In genomic region chr4:81789741-81790402, GRCh38 we compare ENCODE assay signal across 1 cellular context.
TF ChIP-seq lines count a peak whose summit lies in the region.

No MANE protein-coding gene starts in this region.

TF ChIP-seq in K562, 482 proteins besides CTCF, POLR2A, EP300 and RAD21:
- TF ChIP-seq THRA (IDR thresholded peaks at IDR 0.05), result 0 out of 2 replicates have a peak, but pooled peaks have one; percentile 29
- TF ChIP-seq ZNF830 (CRISPR knock-in tag; IDR thresholded peaks at IDR 0.05), result no peak
- TF ChIP-seq, protein P1, sequence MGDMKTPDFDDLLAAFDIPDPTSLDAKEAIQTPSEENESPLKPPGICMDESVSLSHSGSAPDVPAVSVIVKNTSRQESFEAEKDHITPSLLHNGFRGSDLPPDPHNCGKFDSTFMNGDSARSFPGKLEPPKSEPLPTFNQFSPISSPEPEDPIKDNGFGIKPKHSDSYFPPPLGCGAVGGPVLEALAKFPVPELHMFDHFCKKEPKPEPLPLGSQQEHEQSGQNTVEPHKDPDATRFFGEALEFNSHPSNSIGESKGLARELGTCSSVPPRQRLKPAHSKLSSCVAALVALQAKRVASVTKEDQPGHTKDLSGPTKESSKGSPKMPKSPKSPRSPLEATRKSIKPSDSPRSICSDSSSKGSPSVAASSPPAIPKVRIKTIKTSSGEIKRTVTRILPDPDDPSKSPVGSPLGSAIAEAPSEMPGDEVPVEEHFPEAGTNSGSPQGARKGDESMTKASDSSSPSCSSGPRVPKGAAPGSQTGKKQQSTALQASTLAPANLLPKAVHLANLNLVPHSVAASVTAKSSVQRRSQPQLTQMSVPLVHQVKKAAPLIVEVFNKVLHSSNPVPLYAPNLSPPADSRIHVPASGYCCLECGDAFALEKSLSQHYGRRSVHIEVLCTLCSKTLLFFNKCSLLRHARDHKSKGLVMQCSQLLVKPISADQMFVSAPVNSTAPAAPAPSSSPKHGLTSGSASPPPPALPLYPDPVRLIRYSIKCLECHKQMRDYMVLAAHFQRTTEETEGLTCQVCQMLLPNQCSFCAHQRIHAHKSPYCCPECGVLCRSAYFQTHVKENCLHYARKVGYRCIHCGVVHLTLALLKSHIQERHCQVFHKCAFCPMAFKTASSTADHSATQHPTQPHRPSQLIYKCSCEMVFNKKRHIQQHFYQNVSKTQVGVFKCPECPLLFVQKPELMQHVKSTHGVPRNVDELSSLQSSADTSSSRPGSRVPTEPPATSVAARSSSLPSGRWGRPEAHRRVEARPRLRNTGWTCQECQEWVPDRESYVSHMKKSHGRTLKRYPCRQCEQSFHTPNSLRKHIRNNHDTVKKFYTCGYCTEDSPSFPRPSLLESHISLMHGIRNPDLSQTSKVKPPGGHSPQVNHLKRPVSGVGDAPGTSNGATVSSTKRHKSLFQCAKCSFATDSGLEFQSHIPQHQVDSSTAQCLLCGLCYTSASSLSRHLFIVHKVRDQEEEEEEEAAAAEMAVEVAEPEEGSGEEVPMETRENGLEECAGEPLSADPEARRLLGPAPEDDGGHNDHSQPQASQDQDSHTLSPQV (IDR thresholded peaks at IDR 0.05), result 0 out of 2 replicates have a peak, but pooled peaks have one; percentile 60
- TF ChIP-seq EP400 (IDR thresholded peaks at IDR 0.05), result 0 out of 2 replicates have a peak, but pooled peaks have one; percentile 3
- no peak for TF ChIP-seq NR4A1 (CRISPR knock-in tag; IDR thresholded peaks at IDR 0.05)
- TF ChIP-seq NR4A1 (tag; IDR thresholded peaks at IDR 0.05), result 0 out of 2 replicates have a peak, but pooled peaks have one; percentile 31
